9 cellular contexts compared by ENCODE assay signal in the genomic region with DNA sequence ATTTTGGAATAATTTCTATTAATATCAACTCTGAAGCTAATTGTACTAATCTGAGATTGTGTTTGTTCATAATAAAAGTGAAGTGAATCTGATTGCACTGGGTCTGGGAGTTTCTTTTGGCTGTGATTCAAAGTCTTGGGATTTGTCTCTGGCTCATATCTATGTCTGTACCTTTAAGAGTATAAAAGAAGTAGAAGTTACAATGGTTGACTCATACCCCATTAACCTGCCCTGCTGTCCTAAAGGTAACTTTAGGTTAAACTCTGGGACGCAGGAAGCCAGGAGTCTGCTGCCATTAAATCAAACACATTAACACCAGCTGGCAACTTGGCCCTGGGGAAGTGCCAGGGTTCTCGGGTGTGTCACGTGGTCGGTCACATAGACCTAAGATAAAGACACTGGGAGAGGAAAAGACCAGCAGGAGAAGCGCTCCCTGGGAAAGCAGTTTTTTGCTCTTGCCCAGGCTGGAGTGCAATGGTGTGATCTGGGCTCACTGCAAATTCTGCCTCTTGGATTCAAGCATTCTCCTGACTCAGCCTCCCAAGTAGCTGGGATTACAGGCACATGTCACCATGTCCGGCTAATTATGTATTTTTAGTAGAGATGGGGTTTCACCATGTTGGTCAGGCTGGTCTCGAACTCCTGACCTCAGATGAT. TPM values are rescaled to one million over a fixed set of nuclear protein-coding genes. Genes with fewer than 3 reads are reported as not detected.
DNase-seq lines count a peak whose midpoint lies in the region; ATAC-seq and TF ChIP-seq lines count a peak whose summit lies in the region.
"Had no signal": no experiment of that assay in that cellular context is flagged by ENCODE, and none has a peak within 500 bp of the region (broad histone marks: within the 10 kb centered on the region; RNA-seq: fewer than 3 reads in every experiment).

No MANE protein-coding gene starts in this region.

- no peaks in the 10 kb centered on the region for H3K36me3 ChIP-seq in GM23248 (ENCODE audit: low read depth)
- H3K36me3 ChIP-seq in lower lobe of right lung: peaks cover 15% of the 10 kb centered on the region
- H3K36me3 ChIP-seq in Karpas-422 (ENCODE audit: insufficient read depth, low read length): peaks cover 27% of the 10 kb centered on the region

- intact Hi-C loops in lower lobe of right lung (cut with DNase I): no loop called here

- peaks cover under 1% of the 10 kb centered on the region; the same call in 1 of the 2 replicates for H3F3A ChIP-seq in GM23248 (ENCODE audit: insufficient read depth)

- H3K27me3 ChIP-seq in GM23248 (replicated peaks; ENCODE audit: insufficient read depth): no peaks in the 10 kb centered on the region
- no peaks in the 10 kb centered on the region for H3K27me3 ChIP-seq in lower lobe of right lung (ENCODE audit: low read depth)
- no peaks in the 10 kb centered on the region for H3K27me3 ChIP-seq in Karpas-422 (ENCODE audit: low read length)

- H2AFZ ChIP-seq in GM23248: no peak overlapping the region
- no peak overlapping the region for H2AFZ ChIP-seq in Karpas-422 (ENCODE audit: low read length)

- no peaks in the 10 kb centered on the region for H4K20me1 ChIP-seq in GM23248 (ENCODE audit: insufficient read depth)
- peaks cover 5% of the 10 kb centered on the region for H4K20me1 ChIP-seq in Karpas-422 (ENCODE audit: insufficient read depth, low read depth, low read length)

- H3K9me2 ChIP-seq in GM23248 (ENCODE audit: insufficient read depth) (no peaks in the 10 kb centered on the region), Karpas-422 (replicated peaks; ENCODE audit: insufficient read depth, low read length) (no peaks in the 10 kb centered on the region)

- TF ChIP-seq CTCF in choroid plexus epithelial cell (conservative IDR thresholded peaks at IDR 0.05; ENCODE audit: low read depth, low read length): no peak
- no peak for TF ChIP-seq CTCF in lower lobe of right lung (IDR thresholded peaks at IDR 0.05)

- H3K4me3 ChIP-seq in GM23248 (no peak overlapping the region), choroid plexus epithelial cell (ENCODE audit: low read depth, low read length) (peak overlapping the region; percentile 12), lower lobe of right lung (no peak overlapping the region), Karpas-422 (ENCODE audit: low read length) (no peak overlapping the region)

- H3K9me3 ChIP-seq in GM23248 (ENCODE audit: low read depth) (no peaks in the 10 kb centered on the region), lower lobe of right lung (no peaks in the 10 kb centered on the region), Karpas-422 (ENCODE audit: low read length) (no peaks in the 10 kb centered on the region)

- ATAC-seq in lower lobe of right lung (peak; percentile 90), GM21737 (IDR thresholded peaks at IDR 0.05; ENCODE audit: unreplicated experiment) (no peak), GM18520 (IDR thresholded peaks at IDR 0.05; ENCODE audit: unreplicated experiment) (no peak)

- no peak overlapping the region for H3K27ac ChIP-seq in GM23248
- peak overlapping the region; percentile 9 for H3K27ac ChIP-seq in lower lobe of right lung
- no peak overlapping the region for H3K27ac ChIP-seq in Karpas-422 (ENCODE audit: low read length)

- peak overlapping the region; percentile 33 for H3K4me2 ChIP-seq in GM23248 (ENCODE audit: unreplicated experiment)
- H3K4me2 ChIP-seq in Karpas-422 (ENCODE audit: low read depth, low read length, poor library complexity, severe bottlenecking): no peak overlapping the region

- H3K79me2 ChIP-seq in GM23248 (ENCODE audit: insufficient read depth): no peaks in the 10 kb centered on the region
- H3K79me2 ChIP-seq in Karpas-422 (ENCODE audit: low read length): no peaks in the 10 kb centered on the region

- 51 to 53% methylated on average over 7 of the region's 7 CpGs for WGBS in GM23248 (ENCODE audit: low coverage in 1 of 2, low lambda C conversion rate in 2 of 2, missing lambda C conversion rate in 2 of 2), 2 experiments

- DNase-seq in GM23248 (peak; percentile 43), NCI-H510A (lab: John Stamatoyannopoulos, UW) (peak; percentile 44), choroid plexus epithelial cell (ENCODE audit: low read depth) (peak; percentile 78), lower lobe of right lung (peak; percentile 81), Karpas-422 (no peak), T-helper 9 cell (no peak)
- DNase-seq: naive B cell had no signal

- H3K4me1 ChIP-seq in GM23248 (ENCODE audit: insufficient read depth): peaks cover 11% of the 10 kb centered on the region
- H3K4me1 ChIP-seq in lower lobe of right lung: peaks cover 17% of the 10 kb centered on the region
- no peaks in the 10 kb centered on the region; the same call in 1 of the 2 replicates for H3K4me1 ChIP-seq in Karpas-422 (ENCODE audit: low read length)

- no peak overlapping the region for H3K9ac ChIP-seq in GM23248
- H3K9ac ChIP-seq in Karpas-422 (ENCODE audit: low read length): no peak overlapping the region

- in situ Hi-C loops in GM23248 (cut with MboI): no loop called here

RNA-seq across cellular contexts. Expression of gene SCD, which starts 17.8 kb away (rescaled TPM):
- total RNA-seq in GM23248 (2014; rRNA removed; shearing (Covaris generic)): 19.5 and 24.2 TPM in 2 replicates
- polyA plus RNA-seq in GM23248 (2016; fragmentation: Nextera tagmentation; extraction: Ambion mirVana): 18.6 and 19.5 TPM in 2 replicates
- total RNA-seq in lower lobe of right lung: 327 TPM
- 282 and 463 TPM in 2 replicates for total RNA-seq in Karpas-422 (2014; rRNA removed; shearing (Covaris generic); ENCODE audit: low replicate concordance)

RNA-seq across cellular contexts. Expression of gene PKD2L1, which starts 34.8 kb away (rescaled TPM):
- total RNA-seq in GM23248 (2014; rRNA removed; shearing (Covaris generic)): not detected in 2 replicates
- not detected in 2 replicates for polyA plus RNA-seq in GM23248 (2016; fragmentation: Nextera tagmentation; extraction: Ambion mirVana)
- total RNA-seq in lower lobe of right lung: 3.4 TPM
- total RNA-seq in Karpas-422 (2014; rRNA removed; shearing (Covaris generic); ENCODE audit: low replicate concordance): 0.07 and 0.25 TPM in 2 replicates

Comparison
In these comparisons a context has a peak if more than half of its experiments do, and no peak if none do; other contexts are left out.
1. DNase-seq: peak in GM23248 (single experiment), NCI-H510A (single experiment), choroid plexus epithelial cell (single experiment) and lower lobe of right lung (single experiment); none in Karpas-422 (single experiment) and T-helper 9 cell (single experiment).
2. ATAC-seq: peak in lower lobe of right lung (2 of 2); none in GM21737 (single experiment) and GM18520 (single experiment).
3. RNA of gene SCD, which starts 17.8 kb away (total RNA-seq): 282 to 463 TPM in Karpas-422 and 327 TPM in lower lobe of right lung (single experiment); 19.5 to 24.2 TPM in GM23248; every median in the first group is over 10 times any median in the second.